Comparison of ENCODE assay signal across 8 cellular contexts in genomic region chrX:152904151-152905080, GRCh38. TPM values are rescaled to one million over a fixed set of nuclear protein-coding genes. Genes with fewer than 3 reads are reported as not detected.
DNase-seq lines count a peak whose midpoint lies in the region; ATAC-seq, FAIRE-seq and TF ChIP-seq lines count a peak whose summit lies in the region.

No MANE protein-coding gene starts in this region.

- in situ Hi-C loops in GM12878 (cut with MboI) = no loop called here

- SMC1A ChIA-PET in GM12878 (lab: Charles Lee; ENCODE audit: uncharacterized antibody, unreplicated experiment) = interaction anchor here (0.9 kb wide), 1 partner anchor 22 kb away, joined by 3 read pairs; no protein-coding TSS in a partner anchor

- H3K9me3 ChIP-seq in SJSA1 (replicated peaks) (no peaks in the 10 kb centered on the region), GM12878 (replicated peaks; ENCODE audit: control insufficient read depth, insufficient read depth, low read length) (no peaks in the 10 kb centered on the region), keratinocyte (ENCODE audit: control insufficient read depth, low read depth, low read length) (no peaks in the 10 kb centered on the region)

- RAD21 ChIA-PET in GM12878 (lab: Charles Lee; ENCODE audit: unreplicated experiment) = interaction anchor here (1.9 to 2.2 kb wide), 2 partner anchors 12 to 21 kb away, joined by 5 to 11 read pairs; no protein-coding TSS in a partner anchor

- CTCF ChIA-PET in GM12878 (lab: Yijun Ruan, JAX) = interaction anchor here (0.8 to 3.2 kb wide), 6 partner anchors 10 to 37 kb away, joined by 3 to 25 read pairs (median 4); no protein-coding TSS in a partner anchor

- intact Hi-C loops in GM12878 (cut with micrococcal nuclease; ENCODE audit: unreplicated experiment) = no loop called here

- H3K4me1 ChIP-seq in SJSA1 (replicated peaks) = peaks cover 4% of the 10 kb centered on the region; the same call in 1 of the 2 replicates
- H3K4me1 ChIP-seq in GM12878 (ENCODE audit: control insufficient read depth, insufficient read depth, low read length) = peaks cover 3% of the 10 kb centered on the region
- peaks cover 17% of the 10 kb centered on the region for H3K4me1 ChIP-seq in keratinocyte (ENCODE audit: control insufficient read depth, extremely low read depth, insufficient read depth, low read length)

- H2AFZ ChIP-seq in GM12878 (ENCODE audit: control insufficient read depth, low read depth, low read length) (no peak overlapping the region), keratinocyte (ENCODE audit: control insufficient read depth, low read length) (no peak overlapping the region)

- H4K20me1 ChIP-seq in GM12878 (ENCODE audit: control insufficient read depth, insufficient read depth) = no peaks in the 10 kb centered on the region
- H4K20me1 ChIP-seq in keratinocyte (ENCODE audit: control insufficient read depth, extremely low read depth, insufficient read depth, low read length) = no peaks in the 10 kb centered on the region

- no peaks in the 10 kb centered on the region for H3K27me3 ChIP-seq in HL-60 (ENCODE audit: insufficient read depth, poor library complexity, severe bottlenecking)
- H3K27me3 ChIP-seq in SJSA1 (replicated peaks) = no peaks in the 10 kb centered on the region
- no peaks in the 10 kb centered on the region for H3K27me3 ChIP-seq in GM12878 (replicated peaks in 1 of 2; ENCODE audit: control insufficient read depth in 2 of 2, insufficient read depth in 2 of 2, low read length in 1 of 2)
- H3K27me3 ChIP-seq in keratinocyte (ENCODE audit: control insufficient read depth, extremely low read depth, insufficient read depth, low read length) = no peaks in the 10 kb centered on the region

- ATAC-seq in GM12878 = peak; percentile 77
- ATAC-seq in HG03135 (IDR thresholded peaks at IDR 0.05; ENCODE audit: unreplicated experiment) = no peak

- H3K4me2 ChIP-seq in GM12878 (ENCODE audit: control insufficient read depth, insufficient read depth) = no peak overlapping the region
- no peak overlapping the region for H3K4me2 ChIP-seq in keratinocyte (ENCODE audit: control insufficient read depth, extremely low read depth, insufficient read depth, low read depth, low read length)

- dilution Hi-C loops in keratinocyte (cut with MboI; ENCODE audit: extremely low pct_ligation_motif_present, low sequenced_read_pairs) = no loop called here

- no peaks in the 10 kb centered on the region for H3K9me1 ChIP-seq in keratinocyte (ENCODE audit: control insufficient read depth, extremely low read depth, insufficient read depth, low read length)

- no peak overlapping the region for H3K27ac ChIP-seq in HL-60 (replicated peaks)
- H3K27ac ChIP-seq in SJSA1 = no peak overlapping the region
- H3K27ac ChIP-seq in GM12878 (ENCODE audit: control insufficient read depth, insufficient read depth) = no peak overlapping the region
- H3K27ac ChIP-seq in keratinocyte (ENCODE audit: control insufficient read depth, insufficient read depth, low read length) = no peak overlapping the region

- POLR2A ChIA-PET in GM12878 (lab: Charles Lee) = no interaction called here

- WGBS in GM12878 (ENCODE audit: insufficient coverage, insufficient replicate concordance, low lambda C conversion rate, missing lambda C conversion rate) = 10% methylated on average over 20 of the region's 20 CpGs

- FAIRE-seq in GM12878 (lab: Jason Lieb, UNC) (no peak), keratinocyte (lab: Jason Lieb, UNC) (no peak)

- H3K36me3 ChIP-seq in SJSA1 = no peaks in the 10 kb centered on the region
- H3K36me3 ChIP-seq in GM12878 (ENCODE audit: control insufficient read depth in 2 of 2, insufficient read depth in 2 of 2, low read length in 1 of 2) = no peaks in the 10 kb centered on the region
- H3K36me3 ChIP-seq in keratinocyte (ENCODE audit: control insufficient read depth in 2 of 2, extremely low read depth in 1 of 2, insufficient read depth in 2 of 2, low read length in 2 of 2) = no peaks in the 10 kb centered on the region

- BruUV-seq in GM12878 (replicated peaks; lab: Mats Ljungman, UMichigan) = no TSS peak

- H3K9ac ChIP-seq in GM12878 (ENCODE audit: control insufficient read depth, insufficient read depth, low read length) (no peak overlapping the region), keratinocyte (ENCODE audit: control insufficient read depth, extremely low read depth, insufficient read depth, low read length) (no peak overlapping the region)

- H3K4me3 ChIP-seq in HL-60 (replicated peaks; ENCODE audit: insufficient read depth, low read length) (no peak overlapping the region), SJSA1 (no peak overlapping the region), GM12878 (no peak overlapping the region), keratinocyte (ENCODE audit: control insufficient read depth in 2 of 3, extremely low read depth in 1 of 3, insufficient read depth in 2 of 3, low read depth in 1 of 3, low read length in 3 of 3) (no peak overlapping the region)

- peak; percentile 90 for DNase-seq in ELF-1 (ENCODE audit: low read depth, low spot score)
- peak in 1 of 2 experiments; percentile 35 for DNase-seq in HL-60 (ENCODE audit: low read depth in 1 of 2, low spot score in 1 of 2)
- DNase-seq in SJSA1 (ENCODE audit: low read depth in 1 of 2, low spot score in 2 of 2) = peak; percentile 37 to 62
- no peak for DNase-seq in GM12878 (ENCODE audit: low read depth, low spot score)
- no peak for DNase-seq in keratinocyte (ENCODE audit: low read depth, low spot score)
- peak; percentile 5 for DNase-seq in stimulated activated CD8-positive, alpha-beta memory T cell treated with anti-CD3 and anti-CD28 coated beads, Interleukin-12 subunit alpha, Interleukin-12 subunit beta, amount 100 ng/mL, for 4 hours (ENCODE audit: low read depth)
- DNase-seq in cerebellar nuclear complex (lab: John Stamatoyannopoulos, UW) = no peak

- peak; percentile 34; the same call in 1 of the 2 replicates for TF ChIP-seq RAD21 in GM12878 (IDR thresholded peaks at IDR 0.05; ENCODE audit: insufficient read depth, low read depth, low read length)

- peak; percentile 45 for TF ChIP-seq CTCF in HL-60 (IDR thresholded peaks at IDR 0.05; ENCODE audit: insufficient read depth, low read length)
- TF ChIP-seq CTCF in GM12878 (IDR thresholded peaks at IDR 0.05 in 2 of 3, conservative IDR thresholded peaks at IDR 0.05 in 1 of 3; ENCODE audit: control insufficient read depth in 2 of 3, extremely low read depth in 1 of 3, insufficient read depth in 1 of 3, low read depth in 3 of 3, low read length in 3 of 3) = peak; percentile 72 to 81 (median 77)
- peak in 2 of 3 experiments; percentile 77 to 81 for TF ChIP-seq CTCF in keratinocyte (optimal IDR thresholded peaks at IDR 0.05 in 1 of 3, IDR thresholded peaks at IDR 0.05 in 1 of 3, conservative IDR thresholded peaks at IDR 0.05 in 1 of 3; ENCODE audit: extremely low read depth in 1 of 3, insufficient read depth in 2 of 3, low read length in 3 of 3)

- no peak for TF ChIP-seq POLR2A in GM12878 (IDR thresholded peaks at IDR 0.05; ENCODE audit: low read depth, low read length)

- no peaks in the 10 kb centered on the region for H3K79me2 ChIP-seq in GM12878 (ENCODE audit: control insufficient read depth, insufficient read depth, low read length)
- H3K79me2 ChIP-seq in keratinocyte (ENCODE audit: control insufficient read depth, insufficient read depth, low read length) = no peaks in the 10 kb centered on the region

- no peak for TF ChIP-seq EP300 in GM12878 (IDR thresholded peaks at IDR 0.05; ENCODE audit: borderline replicate concordance in 1 of 2, control insufficient read depth in 1 of 2, low read depth in 2 of 2, low read length in 2 of 2)

TF ChIP-seq in GM12878, 131 proteins besides CTCF, POLR2A, EP300 and RAD21:
- TF ChIP-seq SMC3 (IDR thresholded peaks at IDR 0.05; ENCODE audit: borderline replicate concordance, low read length) (peak; percentile 45; the same call in 1 of the 2 replicates), NFXL1 (IDR thresholded peaks at IDR 0.05; ENCODE audit: borderline replicate concordance) (no peak), USF1 (IDR thresholded peaks at IDR 0.05; ENCODE audit: borderline replicate concordance, extremely low read length, insufficient read depth, low read depth, low read length) (peak; percentile 3)

RNA-seq across cellular contexts. Expression of gene ZNF185, which starts 6.5 kb away (rescaled TPM):
- total RNA-seq in SJSA1 (2014; rRNA removed; shearing (Covaris generic)) = 9.8 and 10.1 TPM in 2 replicates
- 0.37 and 0.81 TPM in 2 replicates for total RNA-seq in GM12878 (2013; cell fraction: nucleolus; rRNA removed)
- total RNA-seq in GM12878 (2014; rRNA removed) = 0.56 and 0.71 TPM in 2 replicates
- 0.54 and 0.55 TPM in 2 replicates for total RNA-seq in GM12878 (2014; rRNA removed; fragmentation: Illumina TruSeq; extraction: Trizol)
- 0.51 and 0.69 TPM in 2 replicates for total RNA-seq in GM12878 (2021)
- polyA plus RNA-seq in GM12878 (2011; ENCODE audit: low read depth) = 0.35 TPM
- 1.3 and 1.6 TPM in 2 replicates for polyA plus RNA-seq in GM12878 (2011; rRNA removed)
- polyA plus RNA-seq in GM12878 (2011; cell fraction: cytosol; rRNA removed) = 1.0 and 1.2 TPM in 2 replicates
- polyA plus RNA-seq in GM12878 (2011; cell fraction: nucleus; rRNA removed) = 1.1 and 1.3 TPM in 2 replicates
- 0.32 and 0.58 TPM in 2 replicates for polyA plus RNA-seq in GM12878 (2012)
- polyA plus RNA-seq in GM12878 (2014; fragmentation: Illumina TruSeq; extraction: Trizol) = 0.46 and 0.85 TPM in 2 replicates
- polyA plus RNA-seq in GM12878 (2014; fragmentation: Nextera tagmentation; extraction: Ambion mirVana) = under 1 TPM; 0.23 to 0.27 TPM
- 0.51 and 0.74 TPM in 2 replicates for polyA plus RNA-seq in GM12878 (2014; rRNA removed)
- under 1 TPM; 0.71 to 0.97 TPM for polyA plus RNA-seq in GM12878 (2016; fragmentation: Nextera tagmentation; extraction: Ambion mirVana)
- polyA minus RNA-seq in GM12878 (2011; rRNA and poly(A)+ RNA removed) = 0.93 and 1.2 TPM in 2 replicates
- polyA minus RNA-seq in GM12878 (2011; cell fraction: cytosol; rRNA and poly(A)+ RNA removed) = 0.27 and 0.62 TPM in 2 replicates
- 0.24 and 0.38 TPM in 2 replicates for polyA minus RNA-seq in GM12878 (2011; cell fraction: nucleus; rRNA and poly(A)+ RNA removed)
- polyA plus RNA-seq in keratinocyte = 48.6 to 73.2 TPM (median 55.6 TPM) in 3 replicates
- 30.6 TPM for polyA plus RNA-seq in keratinocyte (2011; ENCODE audit: low read depth)
- 36.5 and 56.8 TPM in 2 replicates for polyA plus RNA-seq in keratinocyte (2011; cell fraction: cytosol; rRNA removed)
- polyA plus RNA-seq in keratinocyte (2011; cell fraction: nucleus; rRNA removed) = 65.5 and 89.6 TPM in 2 replicates
- 32.2 and 96.3 TPM in 2 replicates for polyA plus RNA-seq in keratinocyte (2012; ENCODE audit: low replicate concordance)
- 49.2 to 74.7 TPM (median 58.6 TPM) in 3 replicates for polyA minus RNA-seq in keratinocyte
- 37.0 TPM for polyA minus RNA-seq in keratinocyte (2011; cell fraction: cytosol; rRNA and poly(A)+ RNA removed)
- 36.8 and 45.4 TPM in 2 replicates for polyA minus RNA-seq in keratinocyte (2011; cell fraction: nucleus; rRNA and poly(A)+ RNA removed)

Comparison
In these comparisons a context has a peak if more than half of its experiments do, and no peak if none do; other contexts are left out.
1. DNase-seq: peak in ELF-1 (single experiment), SJSA1 (2 of 2) and stimulated activated CD8-positive, alpha-beta memory T cell treated with anti-CD3 and anti-CD28 coated beads, Interleukin-12 subunit alpha, Interleukin-12 subunit beta, amount 100 ng/mL, for 4 hours (single experiment); none in GM12878 (single experiment), keratinocyte (single experiment) and cerebellar nuclear complex (0 of 2).
2. Peak in every context shown above with its lines, with median percentiles within 50 percentile points of each other: CTCF ChIP-seq.